ENCODE assay signal across 7 cellular contexts in genomic region chr2:197145471-197146056, GRCh38.
DNase-seq lines count a peak whose midpoint lies in the region; ATAC-seq and TF ChIP-seq lines count a peak whose summit lies in the region.

No MANE protein-coding gene starts in this region.

- TF ChIP-seq CTCF in activated B cell treated with CpG ODN at 0.5 μM for 24 hours (IDR thresholded peaks at IDR 0.05), result no peak
- TF ChIP-seq CTCF in glutamatergic neuron (IDR thresholded peaks at IDR 0.05; ENCODE audit: partially characterized antibody, unreplicated experiment), result no peak

- peak; percentile 77 for DNase-seq in KG1 (lab: John Stamatoyannopoulos, UW)
- no peak for DNase-seq in activated B cell treated with CpG ODN at 0.5 μM for 24 hours
- DNase-seq in putamen (ENCODE audit: low spot score), result peak; percentile 36
- no peak for DNase-seq in NK-92 treated with Interleukin-12 subunit alpha and Interleukin-12 subunit beta, amount 100 ng/mL, for 24 hours (lab: John Stamatoyannopoulos, UW)
- no peak for DNase-seq in glutamatergic neuron

- CTCF ChIA-PET in activated B cell treated with CpG ODN at 0.5 μM for 24 hours (lab: Charles Lee), result interaction anchor here (0.7 to 2.7 kb wide), 8 partner anchors 10 to 162 kb away, joined by 3 to 22 read pairs (median 3); no protein-coding TSS in a partner anchor

- H3K36me3 Mint-ChIP-seq in activated B cell treated with CpG ODN at 0.5 μM for 24 hours (ENCODE audit: low read depth) (peaks cover 17% of the 10 kb centered on the region), glutamatergic neuron (ENCODE audit: unreplicated experiment) (no peaks in the 10 kb centered on the region)

- H3K4me3 Mint-ChIP-seq in activated B cell treated with CpG ODN at 0.5 μM for 24 hours (peak overlapping the region; percentile 67), glutamatergic neuron (ENCODE audit: unreplicated experiment) (no peak overlapping the region)

- POLR2A ChIA-PET in activated B cell treated with CpG ODN at 0.5 μM for 24 hours (lab: Charles Lee), result interaction anchor here (0.6 to 3.2 kb wide), 14 partner anchors 10 to 164 kb away, joined by 3 to 48 read pairs (median 5); partner anchors contain the start of gene ANKRD44

- peaks cover 1% of the 10 kb centered on the region for H3K9me3 Mint-ChIP-seq in activated B cell treated with CpG ODN at 0.5 μM for 24 hours
- no peaks in the 10 kb centered on the region for H3K9me3 Mint-ChIP-seq in glutamatergic neuron (ENCODE audit: unreplicated experiment)

- H3K4me1 Mint-ChIP-seq in activated B cell treated with CpG ODN at 0.5 μM for 24 hours (peaks cover 91% of the 10 kb centered on the region), glutamatergic neuron (ENCODE audit: low read depth, unreplicated experiment) (peaks cover 1% of the 10 kb centered on the region)

- intact Hi-C loops in activated B cell treated with CpG ODN at 0.5 μM for 24 hours (cut with micrococcal nuclease), result loop anchor here (1.0 to 10.0 kb wide), 6 partner anchors 8 to 1491 kb away; partner anchors contain the start of genes ANKRD44 and SLC39A10

- H3K27ac Mint-ChIP-seq in activated B cell treated with CpG ODN at 0.5 μM for 24 hours (peak overlapping the region; percentile 97), glutamatergic neuron (ENCODE audit: unreplicated experiment) (no peak overlapping the region)

- H3K27me3 Mint-ChIP-seq in activated B cell treated with CpG ODN at 0.5 μM for 24 hours (no peaks in the 10 kb centered on the region), glutamatergic neuron (ENCODE audit: unreplicated experiment) (no peaks in the 10 kb centered on the region)

- peak; percentile 96 for ATAC-seq in GM18508 (IDR thresholded peaks at IDR 0.05; ENCODE audit: insufficient read depth, unreplicated experiment)
- ATAC-seq in GM21576 (IDR thresholded peaks at IDR 0.05; ENCODE audit: unreplicated experiment), result peak; percentile 91
- peak; percentile 91 for ATAC-seq in activated B cell treated with CpG ODN at 0.5 μM for 24 hours (ENCODE audit: low read depth)

Comparison
In these comparisons a context has a peak if more than half of its experiments do, and no peak if none do; other contexts are left out.
1. DNase-seq: peak in KG1 (single experiment) and putamen (single experiment); none in activated B cell treated with CpG ODN at 0.5 μM for 24 hours (single experiment), NK-92 treated with Interleukin-12 subunit alpha and Interleukin-12 subunit beta, amount 100 ng/mL, for 24 hours (single experiment) and glutamatergic neuron (single experiment).
2. Peak in every context shown above with its lines, with median percentiles within 50 percentile points of each other: ATAC-seq.